Comparison of ENCODE assay signal across 22 cellular contexts in genomic region chr20:19743650-19744015, GRCh38.
"Had no signal": no experiment of that assay in that cellular context is flagged by ENCODE, and none has a peak within 500 bp of the region (broad histone marks: within the 10 kb centered on the region; RNA-seq: fewer than 3 reads in every experiment).

No MANE protein-coding gene starts in this region.

- H3K36me3 ChIP-seq: MG63, WERI-Rb-1 had no signal

- H3K4me3 ChIP-seq: MG63, SK-N-MC had no signal

- H3K27me3 ChIP-seq: MG63 had no signal

- ATAC-seq: activated CD8-positive, alpha-beta memory T cell treated with anti-CD3 and anti-CD28 coated beads, Interleukin-2, amount 10 ng/mL, durations not matched to agents 7 days and 5 days; T-cell had no signal

- H3K9me3 ChIP-seq: MG63 had no signal

- DNase-seq: activated CD4-positive, alpha-beta T cell treated with anti-CD3 and anti-CD28 coated beads, Interleukin-2, amount 10 ng/mL, durations not matched to agents 24 days and 14 days; activated CD4-positive, alpha-beta T cell treated with anti-CD3 and anti-CD28 coated beads, Interleukin-2, amount 50 U/mL, for 48 hours; activated CD4-positive, CD25-positive, alpha-beta regulatory T cell treated with anti-CD3 and anti-CD28 coated beads, Interleukin-2, amount 50 U/mL, for 72 hours; activated CD8-positive, alpha-beta memory T cell treated with anti-CD3 and anti-CD28 coated beads, Interleukin-2, amount 10 ng/mL, durations not matched to agents 7 days and 5 days; activated effector memory CD4-positive, alpha-beta T cell treated with Interleukin-2 at 50 U/mL for 16 hours; activated naive CD4-positive, alpha-beta T cell; activated T-cell treated with anti-CD3 and anti-CD28 coated beads, Interleukin-2, amount 50 U/mL, for 24 hours; aorta; central memory CD4-positive, alpha-beta T cell; MG63; NCI-H1048; NCI-H146; NCI-H187 treated with DMSO at 0.1 percent for 48 hours; NCI-H2171; NCI-H2227 treated with DMSO at 0.1 percent for 48 hours; NCI-H526 treated with DMSO at 0.1 percent for 48 hours; NCI-H82; T-cell; T-helper 2 cell; WERI-Rb-1 had no signal

- H3K9ac ChIP-seq: KMS-11 had no signal

- H3K27ac ChIP-seq: KMS-11, SK-N-MC, WERI-Rb-1 had no signal

- H3K4me2 ChIP-seq: KMS-11 had no signal
